In genomic region chr20:62816879-62817873, GRCh38 we compare ENCODE assay signal across 9 cellular contexts. TPM values are rescaled to one million over a fixed set of nuclear protein-coding genes. Genes with fewer than 3 reads are reported as not detected.
DNase-seq lines count a peak whose midpoint lies in the region; ATAC-seq and TF ChIP-seq lines count a peak whose summit lies in the region.
"Had no signal": no experiment of that assay in that cellular context is flagged by ENCODE, and none has a peak within 500 bp of the region (broad histone marks: within the 10 kb centered on the region; RNA-seq: fewer than 3 reads in every experiment).

Gene COL9A3 (plus strand): TSS chr20:62817050. CDS start chr20:62817065, 15 bp downstream.

- H3K9me3 ChIP-seq in AG04450 (ENCODE audit: control insufficient read depth, insufficient read depth, low read length) (no peaks in the 10 kb centered on the region; the same call in 1 of the 2 replicates), muscle layer of colon (ENCODE audit: low read length) (no peaks in the 10 kb centered on the region)

- peak within 1 kb of the TSS; percentile 36 for H3K4me3 ChIP-seq in AG04450 (ENCODE audit: low read depth, low read length)
- peak within 1 kb of the TSS; percentile 17; the same call in 1 of the 2 replicates for H3K4me3 ChIP-seq in HFF-Myc (replicated peaks; ENCODE audit: low read depth, low read length)
- H3K4me3 ChIP-seq in muscle layer of colon (ENCODE audit: low read depth in 1 of 2, low read length in 2 of 2), result no peak within 1 kb of the TSS

- H3K4me1 Mint-ChIP-seq in dendritic cell treated with granulocyte-macrophage colony-stimulating factor and Interleukin-4, amounts not matched to agents 40 ng/mL and 50 ng/mL, for 4 days (ENCODE audit: low read depth), result peaks cover 35% of the 10 kb centered on the region

- no peak within 1 kb of the TSS for H3K27ac Mint-ChIP-seq in dendritic cell treated with granulocyte-macrophage colony-stimulating factor and Interleukin-4, amounts not matched to agents 40 ng/mL and 50 ng/mL, for 4 days

- DNase-seq in AG04450 (ENCODE audit: low read depth, low spot score) (no peak), HFF-Myc (ENCODE audit: extremely low read depth, low read depth) (no peak), NCI-H1092 treated with DMSO at 0.1 percent for 48 hours (lab: John Stamatoyannopoulos, UW) (no peak), NCI-H226 (no peak)
- DNase-seq: MM.1S had no signal

- intact Hi-C loops in dendritic cell treated with granulocyte-macrophage colony-stimulating factor and Interleukin-4, amounts not matched to agents 40 ng/mL and 50 ng/mL, for 4 days (cut with micrococcal nuclease), result no loop called here

- ATAC-seq in GM19351 (IDR thresholded peaks at IDR 0.05; ENCODE audit: unreplicated experiment) (no peak), GM19395 (IDR thresholded peaks at IDR 0.05; ENCODE audit: unreplicated experiment) (no peak)

- TF ChIP-seq CTCF in AG04450 (IDR thresholded peaks at IDR 0.05; ENCODE audit: low read depth, low read length), result no peak
- no peak for TF ChIP-seq CTCF in HFF-Myc (IDR thresholded peaks at IDR 0.05; ENCODE audit: low read depth, low read length, missing control alignments)

- H3K4me3 Mint-ChIP-seq in dendritic cell treated with granulocyte-macrophage colony-stimulating factor and Interleukin-4, amounts not matched to agents 40 ng/mL and 50 ng/mL, for 4 days, result peak within 1 kb of the TSS; percentile 46

- H3K4me1 ChIP-seq in muscle layer of colon (ENCODE audit: insufficient read depth, low read length), result peaks cover 12% of the 10 kb centered on the region

- CTCF ChIA-PET in AG04450 (lab: Charles Lee), result interaction anchor here (1.4 kb wide), 1 partner anchor 9 kb away, joined by 4 read pairs; no protein-coding TSS in a partner anchor

- H3K27me3 ChIP-seq in AG04450 (ENCODE audit: control insufficient read depth, insufficient read depth, low read length), result peaks cover 22% of the 10 kb centered on the region
- H3K27me3 ChIP-seq in muscle layer of colon (ENCODE audit: control insufficient read depth in 1 of 2, insufficient read depth in 2 of 2, low read length in 2 of 2), result peaks cover 19 to 65% of the 10 kb centered on the region in 2 donors

- H3K36me3 ChIP-seq in muscle layer of colon (ENCODE audit: insufficient read depth, low read length), result no peaks in the 10 kb centered on the region

- H3K9ac ChIP-seq in muscle layer of colon (ENCODE audit: low read length), result no peak within 1 kb of the TSS

- H3K9me3 Mint-ChIP-seq in dendritic cell treated with granulocyte-macrophage colony-stimulating factor and Interleukin-4, amounts not matched to agents 40 ng/mL and 50 ng/mL, for 4 days, result no peaks in the 10 kb centered on the region

- H3K27ac ChIP-seq in AG04450 (ENCODE audit: low read depth, low read length), result no peak within 1 kb of the TSS
- H3K27ac ChIP-seq in muscle layer of colon (ENCODE audit: low read depth, low read length), result peak within 1 kb of the TSS; percentile 23

- peaks cover 75% of the 10 kb centered on the region for H3K27me3 Mint-ChIP-seq in dendritic cell treated with granulocyte-macrophage colony-stimulating factor and Interleukin-4, amounts not matched to agents 40 ng/mL and 50 ng/mL, for 4 days

- POLR2A ChIA-PET in AG04450 (lab: Yijun Ruan, JAX), result no interaction called here

- H3K36me3 Mint-ChIP-seq in dendritic cell treated with granulocyte-macrophage colony-stimulating factor and Interleukin-4, amounts not matched to agents 40 ng/mL and 50 ng/mL, for 4 days (ENCODE audit: low read depth), result peaks cover 22% of the 10 kb centered on the region

RNA-seq across cellular contexts. Expression of gene COL9A3, which starts in this region (rescaled TPM):
- polyA plus RNA-seq in AG04450 (2011; rRNA removed), result 0.69 and 0.98 TPM in 2 replicates
- polyA minus RNA-seq in AG04450 (2011; rRNA and poly(A)+ RNA removed), result 0.23 and 0.39 TPM in 2 replicates

Comparison
In these comparisons a context has a peak if more than half of its experiments do, and no peak if none do; other contexts are left out.
1. H3K4me3 ChIP-seq: peak in AG04450 (single experiment) and HFF-Myc (single experiment); none in muscle layer of colon (0 of 2).